ENCODE assay signal across 11 cellular contexts in the genomic region with DNA sequence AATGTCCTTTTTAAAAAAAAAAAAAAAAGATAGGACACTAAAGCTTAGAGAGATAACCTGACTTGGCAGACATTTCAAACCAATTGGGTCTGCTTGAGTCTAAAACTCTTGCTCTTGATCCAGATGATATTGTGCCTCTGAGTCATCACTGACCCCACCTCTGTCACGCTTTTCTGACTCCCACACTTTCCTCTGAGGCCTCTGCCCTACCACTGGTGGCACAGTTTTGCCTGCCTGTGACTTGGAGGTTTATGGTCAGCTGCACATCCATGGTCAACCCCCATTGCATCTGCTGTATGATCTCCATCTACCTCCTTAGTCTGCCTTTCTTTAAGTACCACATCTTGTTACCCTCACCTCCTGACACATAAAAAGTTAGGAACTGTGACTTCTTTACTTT.
A peak's percentile ranks its signal among the peaks of the same experiment; 100 is the strongest.
DNase-seq lines count a peak whose midpoint lies in the region; ATAC-seq and FAIRE-seq lines count a peak whose summit lies in the region.
"Had no signal": no experiment of that assay in that cellular context is flagged by ENCODE, and none has a peak within 500 bp of the region (broad histone marks: within the 10 kb centered on the region; RNA-seq: fewer than 3 reads in every experiment).

No MANE protein-coding gene starts in this region.

- H3K27ac ChIP-seq in small intestine (ENCODE audit: low read depth in 1 of 2, low read length in 1 of 2), result no peak overlapping the region
- H3K27ac ChIP-seq: RWPE1 had no signal

- no peaks in the 10 kb centered on the region for H3K36me3 ChIP-seq in small intestine (ENCODE audit: control insufficient read depth in 2 of 2, insufficient read depth in 2 of 2, low read length in 2 of 2)

- DNase-seq in dermis blood vessel endothelial cell (peak; percentile 36), small intestine (peak; percentile 24), NCI-H1694 (lab: John Stamatoyannopoulos, UW) (no peak)
- DNase-seq: activated CD4-positive, alpha-beta T cell treated with anti-CD3 and anti-CD28 coated beads, Interleukin-2, amount 10 ng/mL, durations not matched to agents 7 days and 5 days; retina had no signal

- no peak overlapping the region for H3K4me3 ChIP-seq in small intestine (ENCODE audit: low read depth in 1 of 2, low read length in 2 of 2)

- no peaks in the 10 kb centered on the region for H3K27me3 ChIP-seq in small intestine (ENCODE audit: control insufficient read depth in 2 of 2, insufficient read depth in 2 of 2, low read length in 2 of 2)

- ATAC-seq in GM18909 (IDR thresholded peaks at IDR 0.05; ENCODE audit: poor library complexity, unreplicated experiment) (peak; percentile 90), HG03565 (IDR thresholded peaks at IDR 0.05; ENCODE audit: unreplicated experiment) (peak; percentile 71), HG03159 (IDR thresholded peaks at IDR 0.05; ENCODE audit: unreplicated experiment) (no peak), GM19455 (IDR thresholded peaks at IDR 0.05; ENCODE audit: unreplicated experiment) (no peak), GM21737 (IDR thresholded peaks at IDR 0.05; ENCODE audit: unreplicated experiment) (no peak)

- FAIRE-seq in small intestine (lab: Jason Lieb, UNC), result no peak

- peaks cover 3 to 7% of the 10 kb centered on the region in 2 donors for H3K4me1 ChIP-seq in small intestine (ENCODE audit: control insufficient read depth in 2 of 2, insufficient read depth in 1 of 2, low read depth in 1 of 2, low read length in 1 of 2)

- no peaks in the 10 kb centered on the region for H3K9me3 ChIP-seq in small intestine (ENCODE audit: control insufficient read depth, low read depth)

- 8 to 45% (median 20%) methylated on average over 1 of the region's 1 CpG for WGBS in small intestine, 3 donors

Comparison
In these comparisons a context has a peak if more than half of its experiments do, and no peak if none do; other contexts are left out.
1. ATAC-seq: peak in GM18909 (single experiment) and HG03565 (single experiment); none in HG03159 (single experiment), GM19455 (single experiment) and GM21737 (single experiment).